26 cellular contexts compared by ENCODE assay signal in genomic region chr4:11376146-11376545, GRCh38.
"Had no signal": no experiment of that assay in that cellular context is flagged by ENCODE, and none has a peak within 500 bp of the region (broad histone marks: within the 10 kb centered on the region; RNA-seq: fewer than 3 reads in every experiment).

No MANE protein-coding gene starts in this region.

- H3K4me1 ChIP-seq: stomach, suprapubic skin, testis, thyroid gland, tibial artery, tibial nerve, transverse colon, upper lobe of left lung, upper lobe of right lung, uterus, vagina had no signal

- H3K4me3 ChIP-seq: stomach, suprapubic skin, testis, thoracic aorta, thyroid gland, tibial artery, tibial nerve, transverse colon, upper lobe of left lung, upper lobe of right lung, uterus, vagina had no signal

- H3K27me3 ChIP-seq: stomach, suprapubic skin, testis, thyroid gland, tibial artery, tibial nerve, transverse colon, upper lobe of left lung, upper lobe of right lung, uterus, vagina had no signal

- FAIRE-seq: urothelium cell line had no signal

- ATAC-seq: stimulated activated effector memory CD8-positive, alpha-beta T cell treated with anti-CD3 and anti-CD28 coated beads, Interleukin-12 subunit alpha, Interleukin-12 subunit beta, amount 100 ng/mL, for 72 hours; stimulated activated memory B cell treated with anti-CD40 and anti-IgM and Interleukin-4, amounts not matched to agents 10 μg/mL and 1 μg/mL and 100 μg/mL, for 72 hours; stimulated activated naive B cell treated with anti-CD40 and anti-IgM and Interleukin-4, amounts not matched to agents 10 μg/mL and 1 μg/mL and 100 μg/mL, for 72 hours; stimulated activated naive CD8-positive, alpha-beta T cell treated with anti-CD3 and anti-CD28 coated beads, Interleukin-15, amount 100 ng/mL, for 72 hours; stimulated activated naive CD8-positive, alpha-beta T cell treated with anti-CD3 and anti-CD28 coated beads, Interleukin-15, Interleukin-2, amounts not matched to agents 100 U/mL and 50 U/mL, for 24 hours; upper lobe of right lung had no signal

- H3K27ac ChIP-seq: stomach, suprapubic skin, testis, thoracic aorta, thyroid gland, tibial artery, tibial nerve, transverse colon, upper lobe of left lung, upper lobe of right lung, uterus, vagina had no signal

- DNase-seq: stimulated activated CD4-positive, alpha-beta T cell treated with anti-CD3 and anti-CD28 coated beads, Interleukin-2, amount 100 ng/mL, for 48 hours; stimulated activated CD4-positive, alpha-beta T cell treated with anti-CD3 and anti-CD28 coated beads, Interleukin-4, amount 100 ng/mL, for 1 hour; stimulated activated CD4-positive, alpha-beta T cell treated with anti-CD3 and anti-CD28 coated beads, Interleukin-4, amount 100 ng/mL, for 24 hours; stimulated activated CD4-positive, alpha-beta T cell treated with anti-CD3 and anti-CD28 coated beads, Interleukin-4, amount 100 ng/mL, for 4 hours; stimulated activated CD8-positive, alpha-beta memory T cell treated with anti-CD3 and anti-CD28 coated beads, Interleukin-4, amount 100 ng/mL, for 48 hours; stimulated activated naive B cell treated with anti-CD40 and anti-IgM and Interleukin-4, amounts not matched to agents 10 μg/mL and 1 μg/mL and 100 μg/mL, for 72 hours; stimulated activated naive CD4-positive, alpha-beta T cell; stimulated activated naive CD4-positive, alpha-beta T cell treated with Interleukin-2 at 50 U/mL for 16 hours; stimulated activated naive CD8-positive, alpha-beta T cell treated with anti-CD3 and anti-CD28 coated beads, Interleukin-15, amount 100 ng/mL, for 72 hours; stimulated activated naive CD8-positive, alpha-beta T cell treated with anti-CD3 and anti-CD28 coated beads, Interleukin-15, Interleukin-2, amounts not matched to agents 100 U/mL and 50 U/mL, for 24 hours; stomach; substantia nigra; testis; thyroid gland; tibial artery; transverse colon; upper lobe of left lung; upper lobe of right lung; uterus had no signal

- H3K9me3 ChIP-seq: stomach, suprapubic skin, testis, thoracic aorta, thyroid gland, tibial artery, tibial nerve, transverse colon, upper lobe of left lung, upper lobe of right lung, uterus, vagina had no signal

- H3K36me3 ChIP-seq: stomach, suprapubic skin, thoracic aorta, thyroid gland, tibial artery, tibial nerve, transverse colon, upper lobe of left lung, upper lobe of right lung, uterus, vagina had no signal
